Comparison of ENCODE assay signal across 29 cellular contexts in genomic region chr3:61868499-61868898, GRCh38.
"Had no signal": no experiment of that assay in that cellular context is flagged by ENCODE, and none has a peak within 500 bp of the region (broad histone marks: within the 10 kb centered on the region; RNA-seq: fewer than 3 reads in every experiment).

No MANE protein-coding gene starts in this region.

- H3K4me1 Mint-ChIP-seq: activated B cell treated with CpG ODN at 0.5 μM for 24 hours; activated CD4-positive, alpha-beta T cell treated with anti-CD3 and anti-CD28 coated beads, Interleukin-2, amount 10 ng/mL, durations not matched to agents 24 days and 14 days; activated CD8-positive, alpha-beta memory T cell treated with anti-CD3 and anti-CD28 coated beads, Interleukin-2, amount 10 ng/mL, durations not matched to agents 7 days and 5 days; activated naive CD8-positive, alpha-beta T cell treated with anti-CD3 and anti-CD28 coated beads, Interleukin-2, amount 50 U/mL, for 24 hours; central memory CD8-positive, alpha-beta T cell; T-helper 17 cell had no signal

- H3K27me3 ChIP-seq: ascending aorta, body of pancreas, Peyer's patch, SJSA1 had no signal

- H3K27ac Mint-ChIP-seq: activated B cell treated with CpG ODN at 0.5 μM for 24 hours; activated CD4-positive, alpha-beta T cell treated with anti-CD3 and anti-CD28 coated beads, Interleukin-2, amount 10 ng/mL, durations not matched to agents 24 days and 14 days; activated CD8-positive, alpha-beta memory T cell treated with anti-CD3 and anti-CD28 coated beads, Interleukin-2, amount 10 ng/mL, durations not matched to agents 7 days and 5 days; activated naive CD4-positive, alpha-beta T cell treated with anti-CD3 and anti-CD28 coated beads, Interleukin-2, amount 50 U/mL, for 72 hours; activated naive CD8-positive, alpha-beta T cell treated with anti-CD3 and anti-CD28 coated beads, Interleukin-2, amount 50 U/mL, for 24 hours; activated T-cell treated with anti-CD3 and anti-CD28 coated beads, Interleukin-2, amount 50 U/mL, for 24 hours; T-helper 17 cell had no signal

- H3K9me3 ChIP-seq: ascending aorta, body of pancreas, Peyer's patch, SJSA1 had no signal

- DNase-seq: activated B cell treated with CpG ODN at 0.5 μM for 24 hours; activated CD4-positive, alpha-beta T cell treated with anti-CD3 and anti-CD28 coated beads for 1 hour; activated CD4-positive, alpha-beta T cell treated with anti-CD3 and anti-CD28 coated beads, Interleukin-2, amount 10 ng/mL, durations not matched to agents 24 days and 14 days; activated CD4-positive, alpha-beta T cell treated with anti-CD3 and anti-CD28 coated beads, Interleukin-2, amount 50 U/mL, for 48 hours; activated CD8-positive, alpha-beta memory T cell treated with anti-CD3 and anti-CD28 coated beads, Interleukin-2, amount 10 ng/mL, durations not matched to agents 7 days and 5 days; activated effector memory CD4-positive, alpha-beta T cell treated with anti-CD3 and anti-CD28 coated beads, Interleukin-2, amount 50 U/mL, for 16 hours; activated naive CD4-positive, alpha-beta T cell treated with Interleukin-2 at 50 U/mL for 16 hours; activated naive CD8-positive, alpha-beta T cell treated with anti-CD3 and anti-CD28 coated beads, Interleukin-2, amount 50 U/mL, for 24 hours; activated T-cell treated with anti-CD3 and anti-CD28 coated beads, Interleukin-2, amount 50 U/mL, for 24 hours; amniotic stem cell; body of pancreas; MV-4-11; NCI-H1092 treated with DMSO at 0.1 percent for 48 hours; NCI-H1417 treated with DMSO at 0.1 percent for 48 hours; NCI-H1694; NCI-H2029 treated with DMSO at 0.1 percent for 48 hours; NCI-H345; NCI-H510A; NCI-H69; Peyer's patch; SHP77; T-helper 17 cell; T-helper 9 cell had no signal

- H3K36me3 ChIP-seq: ascending aorta, Peyer's patch, SJSA1 had no signal

- H3K36me3 Mint-ChIP-seq: activated CD8-positive, alpha-beta memory T cell treated with anti-CD3 and anti-CD28 coated beads, Interleukin-2, amount 10 ng/mL, durations not matched to agents 7 days and 5 days; activated naive CD4-positive, alpha-beta T cell treated with anti-CD3 and anti-CD28 coated beads, Interleukin-2, amount 50 U/mL, for 72 hours had no signal

- H3K4me1 ChIP-seq: body of pancreas, SJSA1 had no signal

- H3K4me3 ChIP-seq: ascending aorta, body of pancreas, Peyer's patch, SJSA1 had no signal

- H3K4me3 Mint-ChIP-seq: activated B cell treated with CpG ODN at 0.5 μM for 24 hours; activated CD4-positive, alpha-beta T cell treated with anti-CD3 and anti-CD28 coated beads, Interleukin-2, amount 10 ng/mL, durations not matched to agents 24 days and 14 days; activated CD8-positive, alpha-beta memory T cell treated with anti-CD3 and anti-CD28 coated beads, Interleukin-2, amount 10 ng/mL, durations not matched to agents 7 days and 5 days; activated naive CD8-positive, alpha-beta T cell treated with anti-CD3 and anti-CD28 coated beads, Interleukin-2, amount 50 U/mL, for 24 hours; activated T-cell treated with anti-CD3 and anti-CD28 coated beads, Interleukin-2, amount 50 U/mL, for 24 hours; central memory CD8-positive, alpha-beta T cell; T-helper 17 cell had no signal

- H3K9ac ChIP-seq: KMS-11 had no signal

- H3K27ac ChIP-seq: ascending aorta, body of pancreas, KMS-11, Peyer's patch, RWPE1, SJSA1 had no signal

- ATAC-seq: activated CD8-positive, alpha-beta memory T cell treated with anti-CD3 and anti-CD28 coated beads, Interleukin-2, amount 10 ng/mL, durations not matched to agents 7 days and 5 days; activated naive CD4-positive, alpha-beta T cell treated with anti-CD3 and anti-CD28 coated beads, Interleukin-2, amount 50 U/mL, for 72 hours; activated naive CD8-positive, alpha-beta T cell treated with anti-CD3 and anti-CD28 coated beads, Interleukin-2, amount 50 U/mL, for 24 hours; body of pancreas; T-helper 17 cell had no signal

- H3K9me3 Mint-ChIP-seq: activated B cell treated with CpG ODN at 0.5 μM for 24 hours; activated CD4-positive, alpha-beta T cell treated with anti-CD3 and anti-CD28 coated beads, Interleukin-2, amount 10 ng/mL, durations not matched to agents 24 days and 14 days; activated naive CD4-positive, alpha-beta T cell treated with anti-CD3 and anti-CD28 coated beads, Interleukin-2, amount 50 U/mL, for 72 hours; activated naive CD8-positive, alpha-beta T cell treated with anti-CD3 and anti-CD28 coated beads, Interleukin-2, amount 50 U/mL, for 24 hours; activated T-cell treated with anti-CD3 and anti-CD28 coated beads, Interleukin-2, amount 50 U/mL, for 24 hours had no signal

- H3K4me2 ChIP-seq: KMS-11 had no signal

- H3K27me3 Mint-ChIP-seq: activated B cell treated with CpG ODN at 0.5 μM for 24 hours; activated CD4-positive, alpha-beta T cell treated with anti-CD3 and anti-CD28 coated beads, Interleukin-2, amount 10 ng/mL, durations not matched to agents 24 days and 14 days; activated CD8-positive, alpha-beta memory T cell treated with anti-CD3 and anti-CD28 coated beads, Interleukin-2, amount 10 ng/mL, durations not matched to agents 7 days and 5 days; activated T-cell treated with anti-CD3 and anti-CD28 coated beads, Interleukin-2, amount 50 U/mL, for 24 hours; central memory CD8-positive, alpha-beta T cell had no signal
